ENCODE assay signal across 1 cellular context in genomic region chr3:138063416-138063815, GRCh38.
TF ChIP-seq lines count a peak whose summit lies in the region.

No MANE protein-coding gene starts in this region.

TF ChIP-seq in WTC11, 78 proteins besides CTCF, POLR2A, EP300 and RAD21 (continued from another document):
- TF ChIP-seq, protein P1, sequence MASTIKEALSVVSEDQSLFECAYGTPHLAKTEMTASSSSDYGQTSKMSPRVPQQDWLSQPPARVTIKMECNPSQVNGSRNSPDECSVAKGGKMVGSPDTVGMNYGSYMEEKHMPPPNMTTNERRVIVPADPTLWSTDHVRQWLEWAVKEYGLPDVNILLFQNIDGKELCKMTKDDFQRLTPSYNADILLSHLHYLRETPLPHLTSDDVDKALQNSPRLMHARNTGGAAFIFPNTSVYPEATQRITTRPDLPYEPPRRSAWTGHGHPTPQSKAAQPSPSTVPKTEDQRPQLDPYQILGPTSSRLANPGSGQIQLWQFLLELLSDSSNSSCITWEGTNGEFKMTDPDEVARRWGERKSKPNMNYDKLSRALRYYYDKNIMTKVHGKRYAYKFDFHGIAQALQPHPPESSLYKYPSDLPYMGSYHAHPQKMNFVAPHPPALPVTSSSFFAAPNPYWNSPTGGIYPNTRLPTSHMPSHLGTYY (CRISPR knock-in tag; IDR thresholded peaks at IDR 0.05): no peak
- no peak for TF ChIP-seq ZBTB21 (CRISPR knock-in tag; IDR thresholded peaks at IDR 0.05; ENCODE audit: borderline replicate concordance)
- TF ChIP-seq ELF4 (CRISPR knock-in tag; IDR thresholded peaks at IDR 0.05; ENCODE audit: low read depth): no peak
- no peak for TF ChIP-seq EMX1 (CRISPR knock-in tag; IDR thresholded peaks at IDR 0.05)
- TF ChIP-seq, protein P2, sequence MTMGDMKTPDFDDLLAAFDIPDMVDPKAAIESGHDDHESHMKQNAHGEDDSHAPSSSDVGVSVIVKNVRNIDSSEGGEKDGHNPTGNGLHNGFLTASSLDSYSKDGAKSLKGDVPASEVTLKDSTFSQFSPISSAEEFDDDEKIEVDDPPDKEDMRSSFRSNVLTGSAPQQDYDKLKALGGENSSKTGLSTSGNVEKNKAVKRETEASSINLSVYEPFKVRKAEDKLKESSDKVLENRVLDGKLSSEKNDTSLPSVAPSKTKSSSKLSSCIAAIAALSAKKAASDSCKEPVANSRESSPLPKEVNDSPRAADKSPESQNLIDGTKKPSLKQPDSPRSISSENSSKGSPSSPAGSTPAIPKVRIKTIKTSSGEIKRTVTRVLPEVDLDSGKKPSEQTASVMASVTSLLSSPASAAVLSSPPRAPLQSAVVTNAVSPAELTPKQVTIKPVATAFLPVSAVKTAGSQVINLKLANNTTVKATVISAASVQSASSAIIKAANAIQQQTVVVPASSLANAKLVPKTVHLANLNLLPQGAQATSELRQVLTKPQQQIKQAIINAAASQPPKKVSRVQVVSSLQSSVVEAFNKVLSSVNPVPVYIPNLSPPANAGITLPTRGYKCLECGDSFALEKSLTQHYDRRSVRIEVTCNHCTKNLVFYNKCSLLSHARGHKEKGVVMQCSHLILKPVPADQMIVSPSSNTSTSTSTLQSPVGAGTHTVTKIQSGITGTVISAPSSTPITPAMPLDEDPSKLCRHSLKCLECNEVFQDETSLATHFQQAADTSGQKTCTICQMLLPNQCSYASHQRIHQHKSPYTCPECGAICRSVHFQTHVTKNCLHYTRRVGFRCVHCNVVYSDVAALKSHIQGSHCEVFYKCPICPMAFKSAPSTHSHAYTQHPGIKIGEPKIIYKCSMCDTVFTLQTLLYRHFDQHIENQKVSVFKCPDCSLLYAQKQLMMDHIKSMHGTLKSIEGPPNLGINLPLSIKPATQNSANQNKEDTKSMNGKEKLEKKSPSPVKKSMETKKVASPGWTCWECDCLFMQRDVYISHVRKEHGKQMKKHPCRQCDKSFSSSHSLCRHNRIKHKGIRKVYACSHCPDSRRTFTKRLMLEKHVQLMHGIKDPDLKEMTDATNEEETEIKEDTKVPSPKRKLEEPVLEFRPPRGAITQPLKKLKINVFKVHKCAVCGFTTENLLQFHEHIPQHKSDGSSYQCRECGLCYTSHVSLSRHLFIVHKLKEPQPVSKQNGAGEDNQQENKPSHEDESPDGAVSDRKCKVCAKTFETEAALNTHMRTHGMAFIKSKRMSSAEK (CRISPR knock-in tag; IDR thresholded peaks at IDR 0.05; ENCODE audit: borderline replicate concordance): no peak
